In genomic region chr10:113438660-113439059, GRCh38 we compare ENCODE assay signal across 24 cellular contexts.
DNase-seq lines count a peak whose midpoint lies in the region; ATAC-seq, FAIRE-seq and TF ChIP-seq lines count a peak whose summit lies in the region.
"Had no signal": no experiment of that assay in that cellular context is flagged by ENCODE, and none has a peak within 500 bp of the region (broad histone marks: within the 10 kb centered on the region; RNA-seq: fewer than 3 reads in every experiment).

No MANE protein-coding gene starts in this region.

- no peak for FAIRE-seq in pancreas (lab: Jason Lieb, UNC)
- FAIRE-seq: H1 had no signal

- H3K27me3 ChIP-seq in breast epithelium, result no peaks in the 10 kb centered on the region
- no peaks in the 10 kb centered on the region for H3K27me3 ChIP-seq in RWPE2 (ENCODE audit: insufficient read depth, poor library complexity, severe bottlenecking)
- no peaks in the 10 kb centered on the region for H3K27me3 ChIP-seq in pancreas
- H3K27me3 ChIP-seq: cardiac muscle cell, tibial artery had no signal

- H3K27ac Mint-ChIP-seq in MCF 10A (ENCODE audit: low read depth, unreplicated experiment), result no peak overlapping the region
- H3K27ac Mint-ChIP-seq: activated CD4-positive, alpha-beta memory T cell treated with anti-CD3 and anti-CD28 coated beads, Interleukin-2, amount 10 ng/mL, durations not matched to agents 7 days and 5 days; activated naive CD4-positive, alpha-beta T cell treated with anti-CD3 and anti-CD28 coated beads, Interleukin-2, amount 50 U/mL, for 24 hours; activated T-cell treated with anti-CD3 and anti-CD28 coated beads, Interleukin-2, amount 50 U/mL, for 24 hours; CD14-positive monocyte; nephron progenitor cell; stimulated activated naive B cell treated with anti-CD40 and anti-IgM and Interleukin-4, amounts not matched to agents 10 μg/mL and 1 μg/mL and 100 μg/mL, for 72 hours; WTC11 had no signal

- DNase-seq in MCF 10A (ENCODE audit: unreplicated experiment) (peak; percentile 25), breast epithelium (ENCODE audit: low spot score in 2 of 2) (no peak), RWPE2 (ENCODE audit: low spot score) (no peak), fibroblast of mammary gland (ENCODE audit: low read depth) (peak; percentile 92), pancreas (no peak), globus pallidus (ENCODE audit: low spot score) (no peak)
- no peak for DNase-seq in stimulated activated CD4-positive, alpha-beta T cell treated with anti-CD3 and anti-CD28 coated beads, Interleukin-4, amount 100 ng/mL, for 4 hours
- DNase-seq: 8988T; activated CD4-positive, alpha-beta memory T cell treated with anti-CD3 and anti-CD28 coated beads, Interleukin-2, amount 10 ng/mL, durations not matched to agents 7 days and 5 days; activated T-cell treated with anti-CD3 and anti-CD28 coated beads, Interleukin-2, amount 50 U/mL, for 24 hours; kidney glomerular epithelial cell; NCI-H2029; nephron progenitor cell; SHP77 treated with DMSO at 0.1 percent for 48 hours; stimulated activated CD4-positive, alpha-beta T cell treated with anti-CD3 and anti-CD28 coated beads, Interleukin-15, amount 100 ng/mL, for 24 hours; stimulated activated naive B cell treated with anti-CD40 and anti-IgM and Interleukin-4, amounts not matched to agents 10 μg/mL and 1 μg/mL and 100 μg/mL, for 72 hours; T-helper 2 cell had no signal

- CTCF ChIA-PET in MCF 10A (lab: Yijun Ruan, JAX), result interaction anchor here (0.6 to 0.7 kb wide), 2 partner anchors 16 to 125 kb away, joined by 3 to 4 read pairs; no protein-coding TSS in a partner anchor

- ATAC-seq in RWPE2 (ENCODE audit: low read depth), result 0 out of 3 replicates have a peak, but pooled peaks have one; percentile 27
- no peak for ATAC-seq in GM18861 (IDR thresholded peaks at IDR 0.05; ENCODE audit: unreplicated experiment)
- no peak for ATAC-seq in pancreas
- ATAC-seq: stimulated activated naive B cell treated with anti-CD40 and anti-IgM and Interleukin-4, amounts not matched to agents 10 μg/mL and 1 μg/mL and 100 μg/mL, for 72 hours; WTC11 had no signal

- WGBS in pancreas, 2 donors, result 69 to 70% methylated on average over 2 of the region's 2 CpGs

- H3K4me3 ChIP-seq in breast epithelium (no peak overlapping the region), RWPE2 (ENCODE audit: severe bottlenecking) (no peak overlapping the region), fibroblast of mammary gland (ENCODE audit: control insufficient read depth, low read depth, low read length) (no peak overlapping the region), pancreas (no peak overlapping the region)
- H3K4me3 ChIP-seq: cardiac muscle cell, tibial artery had no signal

- H3K27me3 Mint-ChIP-seq in MCF 10A (ENCODE audit: insufficient read depth, unreplicated experiment), result peaks cover 35% of the 10 kb centered on the region
- H3K27me3 Mint-ChIP-seq: activated T-cell treated with anti-CD3 and anti-CD28 coated beads, Interleukin-2, amount 50 U/mL, for 24 hours; stimulated activated naive B cell treated with anti-CD40 and anti-IgM and Interleukin-4, amounts not matched to agents 10 μg/mL and 1 μg/mL and 100 μg/mL, for 72 hours had no signal

- H3K9me3 ChIP-seq in breast epithelium (no peaks in the 10 kb centered on the region), RWPE2 (ENCODE audit: severe bottlenecking) (no peaks in the 10 kb centered on the region), pancreas (no peaks in the 10 kb centered on the region)
- H3K9me3 ChIP-seq: tibial artery had no signal

- no peaks in the 10 kb centered on the region for H3K36me3 Mint-ChIP-seq in MCF 10A (ENCODE audit: insufficient read depth, unreplicated experiment)
- H3K36me3 Mint-ChIP-seq: activated naive CD4-positive, alpha-beta T cell treated with anti-CD3 and anti-CD28 coated beads, Interleukin-2, amount 50 U/mL, for 24 hours; CD14-positive monocyte; stimulated activated naive B cell treated with anti-CD40 and anti-IgM and Interleukin-4, amounts not matched to agents 10 μg/mL and 1 μg/mL and 100 μg/mL, for 72 hours; WTC11 had no signal

- POLR2A ChIA-PET in MCF 10A (lab: Yijun Ruan, JAX), result no interaction called here

- H3K27ac ChIP-seq in breast epithelium, result no peak overlapping the region
- H3K27ac ChIP-seq in RWPE2 (ENCODE audit: poor library complexity, severe bottlenecking), result no peak overlapping the region
- H3K27ac ChIP-seq in pancreas, result no peak overlapping the region
- H3K27ac ChIP-seq: cardiac muscle cell, tibial artery had no signal

- no peak for TF ChIP-seq CTCF in MCF 10A (IDR thresholded peaks at IDR 0.05; ENCODE audit: unreplicated experiment)
- no peak for TF ChIP-seq CTCF in breast epithelium (IDR thresholded peaks at IDR 0.05)
- no peak for TF ChIP-seq CTCF in RWPE2 (IDR thresholded peaks at IDR 0.05; ENCODE audit: poor library complexity, severe bottlenecking)
- no peak for TF ChIP-seq CTCF in fibroblast of mammary gland (conservative IDR thresholded peaks at IDR 0.05; ENCODE audit: control insufficient read depth, insufficient read depth, low read depth, low read length)
- TF ChIP-seq CTCF in pancreas (IDR thresholded peaks at IDR 0.05), result no peak

- no peaks in the 10 kb centered on the region for H3K36me3 ChIP-seq in breast epithelium
- no peaks in the 10 kb centered on the region for H3K36me3 ChIP-seq in RWPE2 (ENCODE audit: low read depth)
- H3K36me3 ChIP-seq in pancreas, result no peaks in the 10 kb centered on the region
- H3K36me3 ChIP-seq: cardiac muscle cell, tibial artery had no signal

- H3K4me1 ChIP-seq in breast epithelium, result no peaks in the 10 kb centered on the region
- H3K4me1 ChIP-seq in RWPE2 (ENCODE audit: insufficient read depth, poor library complexity, severe bottlenecking), result no peaks in the 10 kb centered on the region
- H3K4me1 ChIP-seq in pancreas, result peaks cover 0 to 14% (median 5%) of the 10 kb centered on the region in 3 donors
- H3K4me1 ChIP-seq: tibial artery had no signal

- no TSS peak for BruUV-seq in MCF 10A (replicated peaks; lab: Mats Ljungman, UMichigan)

- no peaks in the 10 kb centered on the region for H3K9me3 Mint-ChIP-seq in MCF 10A (ENCODE audit: unreplicated experiment)
- H3K9me3 Mint-ChIP-seq: activated CD4-positive, alpha-beta memory T cell treated with anti-CD3 and anti-CD28 coated beads, Interleukin-2, amount 10 ng/mL, durations not matched to agents 7 days and 5 days; activated naive CD4-positive, alpha-beta T cell treated with anti-CD3 and anti-CD28 coated beads, Interleukin-2, amount 50 U/mL, for 24 hours; activated T-cell treated with anti-CD3 and anti-CD28 coated beads, Interleukin-2, amount 50 U/mL, for 24 hours had no signal

- TF ChIP-seq POLR2A in breast epithelium (IDR thresholded peaks at IDR 0.05), result no peak

- intact Hi-C loops in MCF 10A (cut with micrococcal nuclease), result no loop called here
- intact Hi-C loops in breast epithelium (cut with DNase I; ENCODE audit: low total_unique reads), result no loop called here
- intact Hi-C loops in pancreas (cut with DNase I), result no loop called here

- H3K4me1 Mint-ChIP-seq in MCF 10A (ENCODE audit: insufficient read depth, unreplicated experiment), result no peaks in the 10 kb centered on the region
- H3K4me1 Mint-ChIP-seq: activated CD4-positive, alpha-beta memory T cell treated with anti-CD3 and anti-CD28 coated beads, Interleukin-2, amount 10 ng/mL, durations not matched to agents 7 days and 5 days; activated naive CD4-positive, alpha-beta T cell treated with anti-CD3 and anti-CD28 coated beads, Interleukin-2, amount 50 U/mL, for 24 hours; stimulated activated naive B cell treated with anti-CD40 and anti-IgM and Interleukin-4, amounts not matched to agents 10 μg/mL and 1 μg/mL and 100 μg/mL, for 72 hours; WTC11 had no signal

- no peak overlapping the region for H3K4me3 Mint-ChIP-seq in MCF 10A (ENCODE audit: unreplicated experiment)
- H3K4me3 Mint-ChIP-seq: activated CD4-positive, alpha-beta memory T cell treated with anti-CD3 and anti-CD28 coated beads, Interleukin-2, amount 10 ng/mL, durations not matched to agents 7 days and 5 days; activated naive CD4-positive, alpha-beta T cell treated with anti-CD3 and anti-CD28 coated beads, Interleukin-2, amount 50 U/mL, for 24 hours; activated T-cell treated with anti-CD3 and anti-CD28 coated beads, Interleukin-2, amount 50 U/mL, for 24 hours; CD14-positive monocyte; nephron progenitor cell; stimulated activated naive B cell treated with anti-CD40 and anti-IgM and Interleukin-4, amounts not matched to agents 10 μg/mL and 1 μg/mL and 100 μg/mL, for 72 hours; WTC11 had no signal

Comparison
In these comparisons a context has a peak if more than half of its experiments do, and no peak if none do; other contexts are left out.
1. DNase-seq: peak in MCF 10A (single experiment) and fibroblast of mammary gland (single experiment); none in breast epithelium (0 of 2), RWPE2 (single experiment), stimulated activated CD4-positive, alpha-beta T cell treated with anti-CD3 and anti-CD28 coated beads, Interleukin-4, amount 100 ng/mL, for 4 hours (0 of 2), pancreas (0 of 6) and globus pallidus (single experiment).